Comparison of ENCODE assay signal across 8 cellular contexts in the genomic region with DNA sequence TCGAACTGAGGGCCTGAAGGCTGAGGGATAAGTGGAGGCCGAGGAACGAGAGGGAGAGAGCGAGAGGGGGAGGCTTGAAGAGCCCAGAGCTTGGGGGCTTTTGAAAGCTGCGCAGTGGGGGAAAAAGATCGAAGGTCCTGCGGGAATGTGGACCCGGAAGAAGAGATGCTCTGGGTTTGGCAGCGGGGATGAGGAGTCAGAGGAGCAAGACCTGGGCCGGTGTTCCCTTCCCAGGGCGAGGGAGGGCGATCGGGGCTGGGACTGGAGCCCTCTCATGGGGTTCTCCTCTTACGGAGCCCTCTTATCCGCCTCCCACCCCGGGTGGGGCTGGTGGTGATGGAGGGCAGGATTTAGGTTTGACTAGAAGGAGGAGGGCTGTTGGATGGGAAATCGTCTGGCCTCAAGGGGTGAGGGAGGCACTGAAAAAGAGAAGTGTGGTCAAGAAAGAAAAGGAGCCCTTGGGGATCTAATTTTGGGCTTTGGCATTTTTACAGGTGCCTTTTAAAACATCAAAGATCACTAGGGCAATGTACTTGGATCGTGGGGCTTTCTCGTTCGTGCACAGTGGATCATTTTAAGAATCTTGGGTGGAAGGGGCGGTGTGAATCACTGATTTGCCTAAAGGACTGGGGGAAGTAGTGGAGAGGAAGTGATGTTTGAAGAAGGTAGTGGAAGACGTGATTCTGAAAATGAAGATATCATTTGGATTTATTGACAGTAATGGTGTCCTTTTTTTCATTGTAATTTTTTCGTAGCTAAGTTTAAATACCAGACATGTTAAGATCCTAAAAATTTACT. TPM values are rescaled to one million over a fixed set of nuclear protein-coding genes. Genes with fewer than 3 reads are reported as not detected.
DNase-seq lines count a peak whose midpoint lies in the region; ATAC-seq and TF ChIP-seq lines count a peak whose summit lies in the region.

No MANE protein-coding gene starts in this region.

- H3K4me3 Mint-ChIP-seq in brain = peak overlapping the region; percentile 87 to 93 (median 91)

- DNase-seq in DMS79 (lab: John Stamatoyannopoulos, UW) (peak; percentile 19), T follicular helper cell (ENCODE audit: low read depth) (peak; percentile 20), sigmoid colon (peak; percentile 86), occipital lobe (lab: John Stamatoyannopoulos, UW) (no peak)

- H3K9me3 ChIP-seq in HUES64 (ENCODE audit: insufficient read depth, low read depth, low read length) (no peaks in the 10 kb centered on the region), sigmoid colon (no peaks in the 10 kb centered on the region)

- peaks cover 65% of the 10 kb centered on the region for H3K4me1 Mint-ChIP-seq in brain

- no peaks in the 10 kb centered on the region for H3K27me3 ChIP-seq in HUES64 (ENCODE audit: insufficient read depth, low read length)
- H3K27me3 ChIP-seq in sigmoid colon = no peaks in the 10 kb centered on the region

- H3K27ac ChIP-seq in HUES64 (ENCODE audit: low read depth, low read length) (peak overlapping the region; percentile 85; the same call in 1 of the 2 replicates), sigmoid colon (peak overlapping the region; percentile 95 to 99 (median 97))

- no peak for TF ChIP-seq POLR2A in sigmoid colon (IDR thresholded peaks at IDR 0.05)

- H3K4me1 ChIP-seq in HUES64 (ENCODE audit: insufficient read depth, low read length) (0 out of 2 replicates have a peak, but pooled peaks cover 9% of the 10 kb centered on the region), sigmoid colon (peaks cover 0 to 37% (median 23%) of the 10 kb centered on the region in 4 donors)

- H3K27ac Mint-ChIP-seq in brain = peak overlapping the region; percentile 85 to 100 (median 99)

- H3K36me3 Mint-ChIP-seq in brain = peaks cover 4% of the 10 kb centered on the region

- TF ChIP-seq EP300 in sigmoid colon (IDR thresholded peaks at IDR 0.05) = no peak

- H3K9ac ChIP-seq in HUES64 (ENCODE audit: low read depth, low read length) = peak overlapping the region; percentile 76

- peak; percentile 29 for ATAC-seq in GM21526 (IDR thresholded peaks at IDR 0.05; ENCODE audit: low FRiP score, unreplicated experiment)

- H3K36me3 ChIP-seq in HUES64 (ENCODE audit: insufficient read depth, low read length) (no peaks in the 10 kb centered on the region), sigmoid colon (no peaks in the 10 kb centered on the region)

- WGBS in HUES64 = 2% methylated on average over 21 of the region's 23 CpGs
- WGBS in sigmoid colon, 2 donors = 2 to 3% methylated on average over 23 of the region's 23 CpGs

- peaks cover 9% of the 10 kb centered on the region for H3K27me3 Mint-ChIP-seq in brain

- no peaks in the 10 kb centered on the region for H3K9me3 Mint-ChIP-seq in brain

- H3K4me3 ChIP-seq in HUES64 (ENCODE audit: low read length) (peak overlapping the region; percentile 88), iPS-11a (ENCODE audit: low read depth, low read length) (peak overlapping the region; percentile 81), sigmoid colon (peak overlapping the region; percentile 69 to 97 (median 84))

- TF ChIP-seq CTCF in brain (conservative IDR thresholded peaks at IDR 0.05) (no peak), sigmoid colon (IDR thresholded peaks at IDR 0.05) (no peak)

- intact Hi-C loops in sigmoid colon (cut with DNase I) = loop anchor here (1.0 to 5.0 kb wide), 3 partner anchors 100 to 285 kb away; a partner anchor contains a TSS

RNA-seq across cellular contexts. Expression of a gene that starts 0.6 kb away (rescaled TPM):
- 7.9 TPM for polyA plus RNA-seq in HUES64 (2013, experiment 1 of 2)
- 10.7 TPM for polyA plus RNA-seq in HUES64 (2013, experiment 2 of 2)
- 5.6 TPM for polyA plus RNA-seq in brain (ENCODE audit: insufficient read depth, low read depth, low replicate concordance)
- total RNA-seq in sigmoid colon = 10 to 100 TPM; 25.0 to 37.5 (median 28.8) TPM
- polyA plus RNA-seq in sigmoid colon = 1 to 10 TPM; 2.1 to 6.3 (median 3.0) TPM
- 83.1 TPM for total RNA-seq in occipital lobe
